Comparison of ENCODE assay signal across 8 cellular contexts in genomic region chr6:150068173-150068785, GRCh38. TPM values are rescaled to one million over a fixed set of nuclear protein-coding genes. Genes with fewer than 3 reads are reported as not detected.
A peak's percentile ranks its signal among the peaks of the same experiment; 100 is the strongest.
DNase-seq lines count a peak whose midpoint lies in the region; ATAC-seq, FAIRE-seq and TF ChIP-seq lines count a peak whose summit lies in the region.

No MANE protein-coding gene starts in this region.

- peak in 6 of 8 donors; percentile 1 to 6 (median 2) for ATAC-seq in heart right ventricle
- ATAC-seq in GM18907 (IDR thresholded peaks at IDR 0.05; ENCODE audit: unreplicated experiment) = no peak
- no peak for ATAC-seq in GM19397 (IDR thresholded peaks at IDR 0.05; ENCODE audit: unreplicated experiment)

- intact Hi-C loops in heart right ventricle (cut with DNase I) = no loop called here

- H3K27ac ChIP-seq in VCaP (peak overlapping the region; percentile 64), heart right ventricle (peak overlapping the region in 4 of 10 donors; percentile 34 to 47 (median 42))

- in situ Hi-C loops in ACHN (cut with HindIII; ENCODE audit: low pct_ligation_motif_present, low pct_unique_long_range_greater_than_20kb, low sequenced_read_pairs) = no loop called here

- DNase-seq in H54 (ENCODE audit: insufficient read length, low spot score) (peak; percentile 6), heart right ventricle (no peak), ACHN (no peak)
- no peak for DNase-seq in stimulated activated CD4-positive, alpha-beta T cell treated with anti-CD3 and anti-CD28 coated beads, Interleukin-12 subunit alpha, Interleukin-12 subunit beta, amount 100 ng/mL, for 4 hours

- no peak for TF ChIP-seq POLR2A in H54 (IDR thresholded peaks at IDR 0.05; ENCODE audit: low read depth, low read length)

- H3K9me3 ChIP-seq in heart right ventricle = no peaks in the 10 kb centered on the region
- H3K9me3 ChIP-seq in skeletal muscle satellite cell (replicated peaks; ENCODE audit: low read length) = no peaks in the 10 kb centered on the region

- WGBS in heart right ventricle, 2 donors = 15 to 19% methylated on average over 14 of the region's 14 CpGs

- TF ChIP-seq CTCF in VCaP (conservative IDR thresholded peaks at IDR 0.05) (no peak), heart right ventricle (IDR thresholded peaks at IDR 0.05) (no peak)

- FAIRE-seq in H54 (lab: Jason Lieb, UNC) = no peak

- H3K27me3 ChIP-seq in heart right ventricle (peaks cover 0 to 10% (median 0%) of the 10 kb centered on the region in 7 donors), skeletal muscle satellite cell (ENCODE audit: control insufficient read depth, insufficient read depth, low read length) (peaks cover 3% of the 10 kb centered on the region)

- H3K36me3 ChIP-seq in heart right ventricle (no peaks in the 10 kb centered on the region), skeletal muscle satellite cell (ENCODE audit: insufficient read depth, low read length) (peaks cover 8% of the 10 kb centered on the region)

- peak overlapping the region; percentile 54 to 87 (median 70) for H3K4me3 ChIP-seq in heart right ventricle
- peak overlapping the region; percentile 92 for H3K4me3 ChIP-seq in skeletal muscle satellite cell (ENCODE audit: low read length)

- peaks cover 0 to 16% (median 7%) of the 10 kb centered on the region in 9 donors for H3K4me1 ChIP-seq in heart right ventricle
- peaks cover 15% of the 10 kb centered on the region for H3K4me1 ChIP-seq in skeletal muscle satellite cell (ENCODE audit: control insufficient read depth, insufficient read depth, low read length)

- peak overlapping the region; percentile 83 for H3K4me2 ChIP-seq in skeletal muscle satellite cell (ENCODE audit: low read length)

- peak overlapping the region; percentile 88 for H3K9ac ChIP-seq in skeletal muscle satellite cell (ENCODE audit: low read depth, low read length)

RNA-seq across cellular contexts. Expression of gene ULBP3, which starts 0.6 kb away (rescaled TPM):
- total RNA-seq in heart right ventricle = 1 to 10 TPM in 5 of 10 donors, under 1 TPM in 5; 0.52 to 2.1 (median 1.0) TPM
- 1 to 10 TPM in 1 of 2 donors, not detected in 1; 1.3 TPM for polyA plus RNA-seq in heart right ventricle
- total RNA-seq in skeletal muscle satellite cell (2012; rRNA removed) = 21.2 and 27.1 TPM in 2 replicates

RNA-seq across cellular contexts. Expression of gene RAET1L, which starts 42.9 kb away (rescaled TPM):
- total RNA-seq in heart right ventricle = not detected
- polyA plus RNA-seq in heart right ventricle = under 1 TPM in 1 of 2 donors, not detected in 1; 0.03 TPM
- not detected in 2 replicates for total RNA-seq in skeletal muscle satellite cell (2012; rRNA removed)

Comparison
In these comparisons a context has a peak if more than half of its experiments do, and no peak if none do; other contexts are left out.
1. ATAC-seq: peak in heart right ventricle (6 of 8); none in GM18907 (single experiment) and GM19397 (single experiment).